ENCODE assay signal across 9 cellular contexts in genomic region chr11:2975594-2975993, GRCh38. TPM values are rescaled to one million over a fixed set of nuclear protein-coding genes. Genes with fewer than 3 reads are reported as not detected.
A peak's percentile ranks its signal among the peaks of the same experiment; 100 is the strongest.
DNase-seq lines count a peak whose midpoint lies in the region; ATAC-seq and TF ChIP-seq lines count a peak whose summit lies in the region.
"Had no signal": no experiment of that assay in that cellular context is flagged by ENCODE, and none has a peak within 500 bp of the region (broad histone marks: within the 10 kb centered on the region; RNA-seq: fewer than 3 reads in every experiment).

No MANE protein-coding gene starts in this region.

- DNase-seq in AG10803 (ENCODE audit: low read depth) (peak; percentile 32), GM19238 (ENCODE audit: insufficient read length, low spot score) (peak; percentile 22), RPMI7951 (ENCODE audit: low read depth) (peak; percentile 26), astrocyte of the cerebellum (ENCODE audit: low read depth) (no peak), iris pigment epithelial cell (ENCODE audit: low read depth) (peak; percentile 49), epidermal melanocyte (ENCODE audit: insufficient read length, low spot score) (no peak)
- DNase-seq in stimulated activated naive CD4-positive, alpha-beta T cell (lab: John Stamatoyannopoulos, UW), result peak; percentile 8 to 52 (median 34)

- no peak for ATAC-seq in HG03196 (IDR thresholded peaks at IDR 0.05; ENCODE audit: unreplicated experiment)

- H3K4me3 ChIP-seq in AG10803 (ENCODE audit: low read length) (no peak overlapping the region), astrocyte of the cerebellum (ENCODE audit: low read depth, low read length) (no peak overlapping the region)
- H3K4me3 ChIP-seq: HAP-1 had no signal

- TF ChIP-seq CTCF in AG10803 (conservative IDR thresholded peaks at IDR 0.05; ENCODE audit: low read length) (peak; percentile 56), astrocyte of the cerebellum (IDR thresholded peaks at IDR 0.05; ENCODE audit: low read depth, low read length, missing control alignments) (peak; percentile 66)

- in situ Hi-C loops in astrocyte of the cerebellum (cut with HindIII; ENCODE audit: low sequenced_read_pairs), result no loop called here

RNA-seq across cellular contexts. Expression of gene NAP1L4, which starts 16.5 kb away (rescaled TPM):
- 81.1 and 90.2 TPM in 2 replicates for total RNA-seq in RPMI7951 (2014; rRNA removed; shearing (Covaris generic))

RNA-seq across cellular contexts. Expression of gene PHLDA2, which starts 46.4 kb away (rescaled TPM):
- total RNA-seq in RPMI7951 (2014; rRNA removed; shearing (Covaris generic)), result 26.9 and 28.0 TPM in 2 replicates

Comparison
In these comparisons a context has a peak if more than half of its experiments do, and no peak if none do; other contexts are left out.
1. DNase-seq: peak in AG10803 (single experiment), GM19238 (single experiment), RPMI7951 (single experiment), iris pigment epithelial cell (single experiment) and stimulated activated naive CD4-positive, alpha-beta T cell (6 of 6); none in astrocyte of the cerebellum (single experiment) and epidermal melanocyte (single experiment).